7 cellular contexts compared by ENCODE assay signal in genomic region chr5:181267291-181267904, GRCh38. TPM values are rescaled to one million over a fixed set of nuclear protein-coding genes. Genes with fewer than 3 reads are reported as not detected.
DNase-seq lines count a peak whose midpoint lies in the region; ATAC-seq, FAIRE-seq and TF ChIP-seq lines count a peak whose summit lies in the region.
"Not testable (repeated sequence)": the region's sequence is repeated elsewhere in the genome, so short reads cannot be mapped to it uniquely, and the experiment has no call there.

No MANE protein-coding gene starts in this region.

- H3K27ac ChIP-seq in HEK293 (ENCODE audit: extremely low read depth, low read depth, low read length); HepG2 (ENCODE audit: extremely low read length, insufficient read depth, low read length): not testable (repeated sequence)
- peak overlapping the region; percentile 45 for H3K27ac ChIP-seq in epithelial cell of prostate

- H4K20me1 ChIP-seq in HepG2 (ENCODE audit: insufficient read depth, low read length): not testable (repeated sequence)

- in situ Hi-C loops in HepG2 (cut with HindIII; ENCODE audit: extremely low pct_ligation_motif_present, low pct_unique_long_range_greater_than_20kb): not testable (repeated sequence)

- not testable (repeated sequence) for H2AFZ ChIP-seq in HepG2 (ENCODE audit: low read length)

- H3K9me3 ChIP-seq in HEK293 (ENCODE audit: control insufficient read depth, insufficient read depth, low read depth, low read length); HepG2 (ENCODE audit: low read length): not testable (repeated sequence)

- not testable (repeated sequence) for H3K9me3 Mint-ChIP-seq in WTC11, neural crest cell

- intact Hi-C loops in HepG2 (cut with micrococcal nuclease; ENCODE audit: unreplicated experiment): not testable (repeated sequence)

- H3K36me3 Mint-ChIP-seq in WTC11; neural crest cell (ENCODE audit: low read depth): not testable (repeated sequence)

- not testable (repeated sequence) for FAIRE-seq in D721Med (lab: Jason Lieb, UNC); HepG2 (lab: Jason Lieb, UNC)

- not testable (repeated sequence) for TF ChIP-seq EP300 in HepG2 (IDR thresholded peaks at IDR 0.05; ENCODE audit: low read depth in 2 of 2, low read length in 2 of 2); HepG2 (CRISPR knock-in tag; IDR thresholded peaks at IDR 0.05; ENCODE audit: borderline replicate concordance)

- not testable (repeated sequence) for H3K27me3 ChIP-seq in HepG2 (ENCODE audit: control insufficient read depth in 1 of 2, insufficient read depth in 2 of 2, low read length in 2 of 2)

- H3K36me3 ChIP-seq in HEK293 (ENCODE audit: control insufficient read depth in 2 of 2, insufficient read depth in 1 of 2, low read length in 2 of 2); HepG2 (replicated peaks in 1 of 2; ENCODE audit: control insufficient read depth in 1 of 2, insufficient read depth in 2 of 2, low read length in 2 of 2): not testable (repeated sequence)

- not testable (repeated sequence) for H3K9ac ChIP-seq in HepG2 (ENCODE audit: insufficient read depth, low read depth, low read length)

- not testable (repeated sequence) for DNase-seq in D721Med (ENCODE audit: insufficient read length, low spot score); WTC11 (ENCODE audit: low spot score); epithelial cell of prostate (ENCODE audit: low read depth, low spot score); HepG2 (ENCODE audit: low spot score); neural crest cell (ENCODE audit: low read depth, low spot score)
- peak; percentile 18 for DNase-seq in M059J (ENCODE audit: low read depth)

- TF ChIP-seq CTCF in D721Med (IDR thresholded peaks at IDR 0.05; ENCODE audit: insufficient read depth, missing control alignments) (peak; percentile 3), HepG2 (CRISPR knock-in tag; IDR thresholded peaks at IDR 0.05) (peak; percentile 37)
- TF ChIP-seq CTCF in HEK293 (tag by site-specific recombination; IDR thresholded peaks at IDR 0.05); WTC11 (IDR thresholded peaks at IDR 0.05); neural crest cell (conservative IDR thresholded peaks at IDR 0.05): not testable (repeated sequence)

- H3K4me1 ChIP-seq in HEK293 (ENCODE audit: control insufficient read depth, insufficient read depth, low read length): not testable (repeated sequence)
- H3K4me1 ChIP-seq in HepG2 (ENCODE audit: insufficient read depth, low read length): peaks cover 20% of the 10 kb centered on the region

- TF ChIP-seq RAD21 in HepG2 (CRISPR knock-in tag; IDR thresholded peaks at IDR 0.05): not testable (repeated sequence)

- WGBS in HepG2 (ENCODE audit: low lambda C conversion rate): 21% methylated on average over 8 of the region's 8 CpGs

- ATAC-seq in WTC11, HepG2: not testable (repeated sequence)

- CTCF ChIA-PET in HEK293 (lab: Yijun Ruan, JAX); WTC11 (lab: Charles Lee); HepG2 (lab: Yijun Ruan, JAX; ENCODE audit: low intra/inter-chr PET ratio, low total read pairs): not testable (repeated sequence)

- H3K79me2 ChIP-seq in HepG2 (ENCODE audit: insufficient read depth, low read length): not testable (repeated sequence)

- H3K27me3 Mint-ChIP-seq in WTC11 (ENCODE audit: low read depth); neural crest cell (ENCODE audit: low read depth): not testable (repeated sequence)

- H3K4me3 ChIP-seq in HEK293 (ENCODE audit: low read depth, low read length); HepG2 (replicated peaks in 1 of 3; ENCODE audit: insufficient read depth in 1 of 3, low read depth in 2 of 3, low read length in 3 of 3): not testable (repeated sequence)

- POLR2A ChIA-PET in HEK293 (lab: Yijun Ruan, JAX); WTC11 (lab: Charles Lee); HepG2 (lab: Yijun Ruan, JAX): not testable (repeated sequence)

- H3K27ac Mint-ChIP-seq in WTC11: peak overlapping the region; percentile 89
- H3K27ac Mint-ChIP-seq in neural crest cell (ENCODE audit: unreplicated experiment): peak overlapping the region; percentile 6

- peaks cover 34% of the 10 kb centered on the region for H3K4me1 Mint-ChIP-seq in WTC11
- peaks cover 28% of the 10 kb centered on the region for H3K4me1 Mint-ChIP-seq in neural crest cell

- H3K4me3 Mint-ChIP-seq in WTC11: not testable (repeated sequence)
- H3K4me3 Mint-ChIP-seq in neural crest cell: peak overlapping the region; percentile 21

- H3K4me2 ChIP-seq in HepG2 (ENCODE audit: low read depth, low read length): peak overlapping the region; percentile 38; the same call in 1 of the 2 replicates

- not testable (repeated sequence) for TF ChIP-seq POLR2A in HepG2 (IDR thresholded peaks at IDR 0.05; ENCODE audit: insufficient read depth in 1 of 2, low read depth in 2 of 2, low read length in 2 of 2)

- not testable (repeated sequence) for BruUV-seq in HepG2 (replicated peaks; lab: Mats Ljungman, UMichigan)

RNA-seq across cellular contexts. Expression of gene TRIM52, which starts 6.5 kb away (rescaled TPM):
- total RNA-seq in M059J (2014; rRNA removed; shearing (Covaris generic)): 2.2 and 5.7 TPM in 2 replicates
- total RNA-seq in WTC11 (2021): 7.8 to 10.1 TPM (median 8.7 TPM) in 3 replicates
- total RNA-seq in HepG2 (2016; rRNA removed; fragmentation: Illumina TruSeq; extraction: Trizol): 5.7 and 7.2 TPM in 2 replicates
- total RNA-seq in HepG2 (2016; cell fraction: cytosol; rRNA removed; fragmentation: Illumina TruSeq; extraction: Trizol; ENCODE audit: low read depth): 0.20 and 0.44 TPM in 2 replicates
- total RNA-seq in HepG2 (2016; cell fraction: insoluble cytoplasmic fraction; rRNA removed; fragmentation: Illumina TruSeq; extraction: Trizol): 5.4 and 6.0 TPM in 2 replicates
- 2.1 and 2.2 TPM in 2 replicates for total RNA-seq in HepG2 (2016; cell fraction: membrane; rRNA removed; fragmentation: Illumina TruSeq; extraction: Trizol)
- total RNA-seq in HepG2 (2016; cell fraction: nucleus; rRNA removed; fragmentation: Illumina TruSeq; extraction: Trizol): 10.3 and 12.8 TPM in 2 replicates
- 11.6 and 11.7 TPM in 2 replicates for polyA plus RNA-seq in HepG2 (2011; rRNA removed)
- polyA plus RNA-seq in HepG2 (2011; cell fraction: cytosol; rRNA removed): 4.4 and 5.3 TPM in 2 replicates
- 16.4 and 22.4 TPM in 2 replicates for polyA plus RNA-seq in HepG2 (2011; cell fraction: nucleus; rRNA removed)
- polyA plus RNA-seq in HepG2 (2012): 9.0 and 15.2 TPM in 2 replicates
- 0.20 and 0.26 TPM in 2 replicates for polyA plus RNA-seq in HepG2 (2016; cell fraction: cytosol; fragmentation: Illumina TruSeq; extraction: Trizol; ENCODE audit: low read depth)
- 5.4 and 5.6 TPM in 2 replicates for polyA plus RNA-seq in HepG2 (2016; cell fraction: insoluble cytoplasmic fraction; fragmentation: Illumina TruSeq; extraction: Trizol; ENCODE audit: low read depth)
- 0.95 and 1.1 TPM in 2 replicates for polyA plus RNA-seq in HepG2 (2016; cell fraction: membrane; fragmentation: Illumina TruSeq; extraction: Trizol; ENCODE audit: low read depth)
- 27.9 and 33.0 TPM in 2 replicates for polyA plus RNA-seq in HepG2 (2016; cell fraction: nucleus; fragmentation: Illumina TruSeq; extraction: Trizol; ENCODE audit: insufficient read depth, low read depth)
- polyA minus RNA-seq in HepG2 (2011; rRNA and poly(A)+ RNA removed; ENCODE audit: low replicate concordance): 9.3 and 15.7 TPM in 2 replicates
- polyA minus RNA-seq in HepG2 (2011; cell fraction: cytosol; rRNA and poly(A)+ RNA removed): 2.7 and 3.2 TPM in 2 replicates
- polyA minus RNA-seq in HepG2 (2011; cell fraction: nucleus; rRNA and poly(A)+ RNA removed): 22.7 and 24.9 TPM in 2 replicates
- 9.0 TPM in 2 replicates for total RNA-seq in neural crest cell

RNA-seq across cellular contexts. Expression of gene RACK1, which starts 23.7 kb away (rescaled TPM):
- total RNA-seq in M059J (2014; rRNA removed; shearing (Covaris generic)): 1,818 and 1,864 TPM in 2 replicates
- total RNA-seq in WTC11 (2021) (2,360 to 2,535 TPM (median 2,479 TPM) in 3 replicates), HepG2 (2016; rRNA removed; fragmentation: Illumina TruSeq; extraction: Trizol) (2,514 and 3,226 TPM in 2 replicates), neural crest cell (2,359 and 2,449 TPM in 2 replicates)
- total RNA-seq in HepG2 (2016; cell fraction: cytosol; rRNA removed; fragmentation: Illumina TruSeq; extraction: Trizol; ENCODE audit: low read depth): 4,063 and 4,402 TPM in 2 replicates
- 2,554 and 3,310 TPM in 2 replicates for total RNA-seq in HepG2 (2016; cell fraction: insoluble cytoplasmic fraction; rRNA removed; fragmentation: Illumina TruSeq; extraction: Trizol)
- 5,165 and 5,275 TPM in 2 replicates for total RNA-seq in HepG2 (2016; cell fraction: membrane; rRNA removed; fragmentation: Illumina TruSeq; extraction: Trizol)
- 943 and 1,018 TPM in 2 replicates for total RNA-seq in HepG2 (2016; cell fraction: nucleus; rRNA removed; fragmentation: Illumina TruSeq; extraction: Trizol)
- polyA plus RNA-seq in HepG2 (2011; rRNA removed): 6,141 and 6,693 TPM in 2 replicates
- polyA plus RNA-seq in HepG2 (2011; cell fraction: cytosol; rRNA removed): 6,517 and 7,296 TPM in 2 replicates
- polyA plus RNA-seq in HepG2 (2011; cell fraction: nucleus; rRNA removed): 2,166 and 2,467 TPM in 2 replicates
- 4,104 and 4,114 TPM in 2 replicates for polyA plus RNA-seq in HepG2 (2012)
- 3,699 and 3,997 TPM in 2 replicates for polyA plus RNA-seq in HepG2 (2016; cell fraction: cytosol; fragmentation: Illumina TruSeq; extraction: Trizol; ENCODE audit: low read depth)
- polyA plus RNA-seq in HepG2 (2016; cell fraction: insoluble cytoplasmic fraction; fragmentation: Illumina TruSeq; extraction: Trizol; ENCODE audit: low read depth): 3,545 and 3,580 TPM in 2 replicates
- polyA plus RNA-seq in HepG2 (2016; cell fraction: membrane; fragmentation: Illumina TruSeq; extraction: Trizol; ENCODE audit: low read depth): 4,862 and 5,343 TPM in 2 replicates
- polyA plus RNA-seq in HepG2 (2016; cell fraction: nucleus; fragmentation: Illumina TruSeq; extraction: Trizol; ENCODE audit: insufficient read depth, low read depth): 1,515 and 1,598 TPM in 2 replicates
- 10,364 and 11,951 TPM in 2 replicates for polyA minus RNA-seq in HepG2 (2011; rRNA and poly(A)+ RNA removed; ENCODE audit: low replicate concordance)
- 2,548 and 2,636 TPM in 2 replicates for polyA minus RNA-seq in HepG2 (2011; cell fraction: cytosol; rRNA and poly(A)+ RNA removed)
- 1,064 and 1,481 TPM in 2 replicates for polyA minus RNA-seq in HepG2 (2011; cell fraction: nucleus; rRNA and poly(A)+ RNA removed)

RNA-seq across cellular contexts. Expression of gene TRIM41, which starts 44.3 kb away (rescaled TPM):
- total RNA-seq in M059J (2014; rRNA removed; shearing (Covaris generic)): 6.5 and 9.0 TPM in 2 replicates
- total RNA-seq in WTC11 (2021) (31.9 to 33.5 TPM (median 32.2 TPM) in 3 replicates), HepG2 (2016; rRNA removed; fragmentation: Illumina TruSeq; extraction: Trizol) (10.9 and 16.7 TPM in 2 replicates), neural crest cell (34.5 and 39.1 TPM in 2 replicates)
- 3.4 and 3.6 TPM in 2 replicates for total RNA-seq in HepG2 (2016; cell fraction: cytosol; rRNA removed; fragmentation: Illumina TruSeq; extraction: Trizol; ENCODE audit: low read depth)
- 12.4 and 16.7 TPM in 2 replicates for total RNA-seq in HepG2 (2016; cell fraction: insoluble cytoplasmic fraction; rRNA removed; fragmentation: Illumina TruSeq; extraction: Trizol)
- 9.1 and 9.7 TPM in 2 replicates for total RNA-seq in HepG2 (2016; cell fraction: membrane; rRNA removed; fragmentation: Illumina TruSeq; extraction: Trizol)
- total RNA-seq in HepG2 (2016; cell fraction: nucleus; rRNA removed; fragmentation: Illumina TruSeq; extraction: Trizol): 11.4 and 13.1 TPM in 2 replicates
- polyA plus RNA-seq in HepG2 (2011; rRNA removed): 10.2 and 10.9 TPM in 2 replicates
- 5.4 and 6.4 TPM in 2 replicates for polyA plus RNA-seq in HepG2 (2011; cell fraction: cytosol; rRNA removed)
- polyA plus RNA-seq in HepG2 (2011; cell fraction: nucleus; rRNA removed): 66.0 and 81.3 TPM in 2 replicates
- polyA plus RNA-seq in HepG2 (2012): 10.5 and 10.9 TPM in 2 replicates
- 2.6 and 3.0 TPM in 2 replicates for polyA plus RNA-seq in HepG2 (2016; cell fraction: cytosol; fragmentation: Illumina TruSeq; extraction: Trizol; ENCODE audit: low read depth)
- 15.2 and 16.5 TPM in 2 replicates for polyA plus RNA-seq in HepG2 (2016; cell fraction: insoluble cytoplasmic fraction; fragmentation: Illumina TruSeq; extraction: Trizol; ENCODE audit: low read depth)
- polyA plus RNA-seq in HepG2 (2016; cell fraction: membrane; fragmentation: Illumina TruSeq; extraction: Trizol; ENCODE audit: low read depth): 7.8 and 8.3 TPM in 2 replicates
- polyA plus RNA-seq in HepG2 (2016; cell fraction: nucleus; fragmentation: Illumina TruSeq; extraction: Trizol; ENCODE audit: insufficient read depth, low read depth): 28.6 and 33.8 TPM in 2 replicates
- polyA minus RNA-seq in HepG2 (2011; rRNA and poly(A)+ RNA removed; ENCODE audit: low replicate concordance): 7.5 and 14.8 TPM in 2 replicates
- polyA minus RNA-seq in HepG2 (2011; cell fraction: cytosol; rRNA and poly(A)+ RNA removed): 3.3 and 3.7 TPM in 2 replicates
- 17.4 and 18.8 TPM in 2 replicates for polyA minus RNA-seq in HepG2 (2011; cell fraction: nucleus; rRNA and poly(A)+ RNA removed)
